1 cellular context compared by ENCODE assay signal in genomic region chr18:76610933-76611749, GRCh38.
TF ChIP-seq lines count a peak whose summit lies in the region.

No MANE protein-coding gene starts in this region.

TF ChIP-seq in HepG2, 621 proteins besides CTCF, POLR2A, EP300 and RAD21 (continued from another document):
- TF ChIP-seq, protein P1, sequence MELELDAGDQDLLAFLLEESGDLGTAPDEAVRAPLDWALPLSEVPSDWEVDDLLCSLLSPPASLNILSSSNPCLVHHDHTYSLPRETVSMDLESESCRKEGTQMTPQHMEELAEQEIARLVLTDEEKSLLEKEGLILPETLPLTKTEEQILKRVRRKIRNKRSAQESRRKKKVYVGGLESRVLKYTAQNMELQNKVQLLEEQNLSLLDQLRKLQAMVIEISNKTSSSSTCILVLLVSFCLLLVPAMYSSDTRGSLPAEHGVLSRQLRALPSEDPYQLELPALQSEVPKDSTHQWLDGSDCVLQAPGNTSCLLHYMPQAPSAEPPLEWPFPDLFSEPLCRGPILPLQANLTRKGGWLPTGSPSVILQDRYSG (CRISPR knock-in tag; IDR thresholded peaks at IDR 0.05): no peak
- TF ChIP-seq TRIM24 (CRISPR knock-in tag; IDR thresholded peaks at IDR 0.05): no peak
